Comparison of ENCODE assay signal across 8 cellular contexts in genomic region chr5:176573564-176574296, GRCh38. TPM values are rescaled to one million over a fixed set of nuclear protein-coding genes. Genes with fewer than 3 reads are reported as not detected.
A peak's percentile ranks its signal among the peaks of the same experiment; 100 is the strongest.
DNase-seq lines count a peak whose midpoint lies in the region; ATAC-seq and TF ChIP-seq lines count a peak whose summit lies in the region.

No MANE protein-coding gene starts in this region.

- H3K4me1 ChIP-seq in MM.1S (ENCODE audit: low read length), result no peaks in the 10 kb centered on the region
- no peaks in the 10 kb centered on the region for H3K4me1 ChIP-seq in right lobe of liver

- H2AFZ ChIP-seq in MM.1S (ENCODE audit: low read length), result no peak overlapping the region

- intact Hi-C loops in right lobe of liver (cut with DNase I), result no loop called here

- no peak overlapping the region for H3K9ac ChIP-seq in MM.1S (ENCODE audit: low read length)

- no peak for TF ChIP-seq POLR2A in right lobe of liver (IDR thresholded peaks at IDR 0.05)

- peak; percentile 89 for TF ChIP-seq CTCF in MM.1S (IDR thresholded peaks at IDR 0.05; ENCODE audit: low read length)
- peak; percentile 63 to 81 (median 74) for TF ChIP-seq CTCF in right lobe of liver (IDR thresholded peaks at IDR 0.05)

- H3K4me3 ChIP-seq in MM.1S (ENCODE audit: low read length) (no peak overlapping the region), right lobe of liver (no peak overlapping the region)

- H3K27ac ChIP-seq in MM.1S (ENCODE audit: low read length), result no peak overlapping the region
- H3K27ac ChIP-seq in right lobe of liver, result no peak overlapping the region

- peak overlapping the region; percentile 9; the same call in 1 of the 2 replicates for H3K4me2 ChIP-seq in MM.1S (ENCODE audit: low read depth, low read length)

- WGBS in right lobe of liver (ENCODE audit: insufficient coverage, low coverage, low lambda C conversion rate, missing lambda C conversion rate), result 56% methylated on average over 7 of the region's 18 CpGs

- no peaks in the 10 kb centered on the region for H3F3A ChIP-seq in MM.1S (ENCODE audit: insufficient read depth, low read length)

- no peaks in the 10 kb centered on the region for H3K79me2 ChIP-seq in MM.1S (ENCODE audit: low read length)

- ATAC-seq in GM18907 (IDR thresholded peaks at IDR 0.05; ENCODE audit: unreplicated experiment), result peak; percentile 56
- peak; percentile 75 to 89 (median 86) for ATAC-seq in right lobe of liver
- ATAC-seq in HG03460 (IDR thresholded peaks at IDR 0.05; ENCODE audit: unreplicated experiment), result no peak

- peak; percentile 84 for DNase-seq in AG20443 (ENCODE audit: low spot score)
- DNase-seq in MM.1S, result peak; percentile 50
- DNase-seq in activated CD4-positive, alpha-beta T cell treated with anti-CD3 and anti-CD28 coated beads for 4 hours, result peak; percentile 73 to 81
- peak; percentile 81 for DNase-seq in cerebellum (ENCODE audit: low spot score)
- peak; percentile 69 to 79 (median 74) for DNase-seq in right lobe of liver
- DNase-seq in stimulated activated CD4-positive, alpha-beta T cell treated with anti-CD3 and anti-CD28 coated beads, TNF-alpha, amount 100 ng/mL, for 48 hours (ENCODE audit: low read depth in 3 of 3), result peak; percentile 55 to 75 (median 61)

- H3K36me3 ChIP-seq in MM.1S (replicated peaks; ENCODE audit: insufficient read depth, low read length) (no peaks in the 10 kb centered on the region), right lobe of liver (no peaks in the 10 kb centered on the region)

- no peaks in the 10 kb centered on the region for H3K9me2 ChIP-seq in MM.1S (replicated peaks; ENCODE audit: insufficient read depth, low read length)

- H4K20me1 ChIP-seq in MM.1S (ENCODE audit: insufficient read depth, low read length), result no peaks in the 10 kb centered on the region

- H3K27me3 ChIP-seq in MM.1S (replicated peaks; ENCODE audit: insufficient read depth, low read length), result peaks cover 16% of the 10 kb centered on the region
- no peaks in the 10 kb centered on the region for H3K27me3 ChIP-seq in right lobe of liver

- H3K9me3 ChIP-seq in MM.1S (replicated peaks; ENCODE audit: insufficient read depth, low read length) (no peaks in the 10 kb centered on the region), right lobe of liver (no peaks in the 10 kb centered on the region)

RNA-seq across cellular contexts. Expression of gene CDHR2, which starts 24.6 kb away (rescaled TPM):
- 0.18 TPM for total RNA-seq in cerebellum
- total RNA-seq in right lobe of liver, result 10 to 100 TPM in 4 of 6 experiments, 1 to 10 TPM in 2; 6.8 to 89.2 (median 41.2) TPM

RNA-seq across cellular contexts. Expression of gene GPRIN1, which starts 36.2 kb away (rescaled TPM):
- total RNA-seq in cerebellum, result 38.9 TPM
- total RNA-seq in right lobe of liver, result under 1 TPM; 0.05 to 0.99 (median 0.30) TPM

RNA-seq across cellular contexts. Expression of gene RNF44, which starts 36.5 kb away (rescaled TPM):
- total RNA-seq in cerebellum, result 16.3 TPM
- total RNA-seq in right lobe of liver, result 10 to 100 TPM in 4 of 6 experiments, 1 to 10 TPM in 2; 5.1 to 16.3 (median 12.7) TPM

RNA-seq across cellular contexts. Expression of gene SNCB, which starts 56.6 kb away (rescaled TPM):
- total RNA-seq in cerebellum (25.6 TPM), right lobe of liver (not detected)

RNA-seq across cellular contexts. Expression of gene EIF4E1B, which starts 56.7 kb away (rescaled TPM):
- total RNA-seq in cerebellum (0.27 TPM), right lobe of liver (not detected)

Comparison
In these comparisons a context has a peak if more than half of its experiments do, and no peak if none do; other contexts are left out.
1. RNA of gene GPRIN1, which starts 36.2 kb away (total RNA-seq): 38.9 TPM in cerebellum (single experiment); 0.05 to 0.99 TPM in right lobe of liver; every median in the first group is over 10 times any median in the second.
2. Peak in every context shown above with its lines, with median percentiles within 50 percentile points of each other: DNase-seq.